In the genomic region with DNA sequence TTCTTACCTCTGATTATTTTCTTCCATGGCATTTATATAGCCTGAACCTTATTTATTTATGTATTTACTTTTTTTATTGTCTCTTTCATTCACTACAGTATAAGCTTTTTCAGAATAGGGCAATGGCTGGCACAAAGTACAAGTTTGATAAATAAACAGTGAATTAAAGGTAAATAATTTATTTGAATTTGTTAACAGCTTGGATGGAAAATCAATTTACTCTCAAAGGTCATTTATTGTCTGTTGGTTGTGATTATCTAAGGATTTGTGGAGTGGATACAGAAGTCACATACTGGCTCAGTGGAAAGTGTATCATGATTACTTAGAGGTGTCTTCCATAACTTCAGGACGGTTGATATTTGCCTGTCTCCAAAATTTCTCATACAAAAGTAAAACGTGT, we compare ENCODE assay signal across 35 cellular contexts.
"Had no signal": no experiment of that assay in that cellular context is flagged by ENCODE, and none has a peak within 500 bp of the region (broad histone marks: within the 10 kb centered on the region; RNA-seq: fewer than 3 reads in every experiment).

No MANE protein-coding gene starts in this region.

- H3K4me1 ChIP-seq: adrenal gland, ascending aorta, body of pancreas, breast epithelium had no signal

- H3K27ac ChIP-seq: adrenal gland, ascending aorta, body of pancreas, brain microvascular endothelial cell, breast epithelium, cardiac muscle cell had no signal

- H3K36me3 ChIP-seq: adrenal gland, ascending aorta, brain microvascular endothelial cell, breast epithelium, cardiac muscle cell had no signal

- ATAC-seq: activated naive CD4-positive, alpha-beta T cell treated with anti-CD3 and anti-CD28 coated beads, Interleukin-2, amount 50 U/mL, for 72 hours; activated naive CD8-positive, alpha-beta T cell treated with anti-CD3 and anti-CD28 coated beads, Interleukin-2, amount 50 U/mL, for 24 hours; activated T-cell treated with anti-CD3 and anti-CD28 coated beads, Interleukin-2, amount 50 U/mL, for 4 hours; activated T-cell treated with anti-CD3 and anti-CD28 coated beads, Interleukin-2, amount 50 U/mL, for 72 hours; activated T-helper 17 cell treated with anti-CD3 and anti-CD28 coated beads, Interleukin-2, amount 50 U/mL, for 72 hours; body of pancreas had no signal

- H3K27me3 ChIP-seq: adrenal gland, ascending aorta, body of pancreas, brain microvascular endothelial cell, breast epithelium, cardiac muscle cell had no signal

- FAIRE-seq: astrocyte, bronchial epithelial cell had no signal

- H3K9me3 ChIP-seq: adrenal gland, ascending aorta, body of pancreas, breast epithelium had no signal

- DNase-seq: activated effector memory CD4-positive, alpha-beta T cell treated with anti-CD3 and anti-CD28 coated beads, Interleukin-2, amount 50 U/mL, for 16 hours; activated effector memory CD4-positive, alpha-beta T cell treated with Interleukin-2 at 50 U/mL for 16 hours; activated gamma-delta T cell; activated gamma-delta T cell treated with Interleukin-2 at 50 U/mL for 16 hours; activated naive CD4-positive, alpha-beta T cell; activated naive CD4-positive, alpha-beta T cell treated with anti-CD3 and anti-CD28 coated beads for 36 hours; activated naive CD4-positive, alpha-beta T cell treated with anti-CD3 and anti-CD28 coated beads, Interleukin-2, amount 10 ng/mL, durations not matched to agents 7 days and 5 days; activated naive CD4-positive, alpha-beta T cell treated with anti-CD3 and anti-CD28 coated beads, Interleukin-2, amount 50 U/mL, for 16 hours; activated naive CD4-positive, alpha-beta T cell treated with Interleukin-2 at 50 U/mL for 16 hours; activated naive CD8-positive, alpha-beta T cell treated with anti-CD3 and anti-CD28 coated beads for 36 hours; activated naive CD8-positive, alpha-beta T cell treated with anti-CD3 and anti-CD28 coated beads, Interleukin-2, amount 10 ng/mL, durations not matched to agents 7 days and 5 days; activated naive CD8-positive, alpha-beta T cell treated with anti-CD3 and anti-CD28 coated beads, Interleukin-2, amount 50 U/mL, for 24 hours; activated T-cell treated with anti-CD3 and anti-CD28 coated beads for 4 hours; activated T-cell treated with anti-CD3 and anti-CD28 coated beads, Interleukin-2, amount 50 U/mL, for 1 hour; activated T-cell treated with anti-CD3 and anti-CD28 coated beads, Interleukin-2, amount 50 U/mL, for 24 hours; activated T-cell treated with anti-CD3 and anti-CD28 coated beads, Interleukin-2, amount 50 U/mL, for 4 hours; activated T-cell treated with anti-CD3 and anti-CD28 coated beads, Interleukin-2, amount 50 U/mL, for 48 hours; activated T-cell treated with anti-CD3 and anti-CD28 coated beads, Interleukin-2, amount 50 U/mL, for 72 hours; adrenal gland; amniotic stem cell; amygdala; anterior cingulate cortex; aorta; body of pancreas; brain microvascular endothelial cell; caudate nucleus; central memory CD4-positive, alpha-beta T cell; cerebellar nuclear complex had no signal

- H3K4me3 ChIP-seq: adrenal gland, ascending aorta, body of pancreas, breast epithelium, cardiac muscle cell had no signal
